ENCODE assay signal across 20 cellular contexts in the genomic region with DNA sequence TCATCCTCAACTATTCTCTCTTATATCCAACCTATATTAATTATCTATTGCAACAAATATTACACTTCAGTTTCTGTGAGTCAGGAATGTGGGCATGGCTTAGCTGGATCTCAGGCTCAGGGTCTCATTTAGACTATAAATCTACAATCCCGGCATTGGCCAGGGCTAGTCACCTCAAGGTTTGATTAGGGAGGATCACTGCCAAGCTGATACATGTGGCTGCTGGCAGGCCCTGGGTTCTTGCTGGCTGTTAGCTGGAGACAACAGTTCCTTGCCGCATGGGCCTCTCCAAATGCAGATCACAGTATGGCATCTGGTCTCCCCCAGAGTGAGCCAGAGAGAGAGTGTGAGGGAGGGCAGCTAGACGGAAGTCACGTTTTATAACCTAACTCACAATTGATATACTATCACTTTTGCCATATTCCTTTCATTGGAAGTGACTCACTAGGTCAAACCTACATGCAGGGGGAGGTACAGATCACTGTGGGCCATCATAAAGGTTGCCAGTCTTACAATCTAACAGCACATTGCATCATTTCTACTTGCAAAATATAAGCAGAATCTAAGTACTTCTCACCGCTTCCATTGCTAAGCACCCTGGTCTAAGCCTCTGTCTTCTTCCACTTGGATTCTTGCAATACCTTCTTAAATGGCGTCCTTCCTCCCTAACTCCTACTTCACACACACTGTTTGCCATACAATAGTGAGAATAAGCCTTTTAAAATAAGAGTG.
A peak's percentile ranks its signal among the peaks of the same experiment; 100 is the strongest.
DNase-seq lines count a peak whose midpoint lies in the region; ATAC-seq, FAIRE-seq and TF ChIP-seq lines count a peak whose summit lies in the region.
"Had no signal": no experiment of that assay in that cellular context is flagged by ENCODE, and none has a peak within 500 bp of the region (broad histone marks: within the 10 kb centered on the region; RNA-seq: fewer than 3 reads in every experiment).

No MANE protein-coding gene starts in this region.

- H3K4me1 ChIP-seq in adrenal gland (replicated peaks in 1 of 2) (no peaks in the 10 kb centered on the region), pancreas (peaks cover 0 to 3% (median 0%) of the 10 kb centered on the region in 3 donors)
- H3K4me1 ChIP-seq: BE2C, SJSA1 had no signal

- H3K4me1 Mint-ChIP-seq in activated T-cell treated with anti-CD3 and anti-CD28 coated beads, Interleukin-2, amount 50 U/mL, for 72 hours (ENCODE audit: low read depth), result no peaks in the 10 kb centered on the region
- H3K4me1 Mint-ChIP-seq in activated T-cell treated with anti-CD3 and anti-CD28 coated beads, Interleukin-2, amount 50 U/mL, for 24 hours (ENCODE audit: low read depth), result no peaks in the 10 kb centered on the region
- H3K4me1 Mint-ChIP-seq: CD4-positive, CD25-positive, alpha-beta regulatory T cell had no signal

- no peak for TF ChIP-seq CTCF in adrenal gland (IDR thresholded peaks at IDR 0.05)
- TF ChIP-seq CTCF in pancreas (IDR thresholded peaks at IDR 0.05), result no peak

- H3K27me3 ChIP-seq in adrenal gland (no peaks in the 10 kb centered on the region), pancreas (no peaks in the 10 kb centered on the region)
- H3K27me3 ChIP-seq: BE2C, SJSA1 had no signal

- H3K9me3 ChIP-seq in adrenal gland (replicated peaks in 1 of 3) (no peaks in the 10 kb centered on the region), pancreas (no peaks in the 10 kb centered on the region)
- H3K9me3 ChIP-seq: BE2C, SJSA1 had no signal

- H3K9me3 Mint-ChIP-seq in activated T-cell treated with anti-CD3 and anti-CD28 coated beads, Interleukin-2, amount 50 U/mL, for 72 hours, result no peaks in the 10 kb centered on the region
- no peaks in the 10 kb centered on the region for H3K9me3 Mint-ChIP-seq in activated T-cell treated with anti-CD3 and anti-CD28 coated beads, Interleukin-2, amount 50 U/mL, for 24 hours

- no peak for TF ChIP-seq POLR2A in adrenal gland (IDR thresholded peaks at IDR 0.05)

- no peak for DNase-seq in activated T-cell treated with anti-CD3 and anti-CD28 coated beads, Interleukin-2, amount 50 U/mL, for 72 hours
- no peak for DNase-seq in activated T-cell treated with anti-CD3 and anti-CD28 coated beads, Interleukin-2, amount 50 U/mL, for 24 hours
- DNase-seq in NCI-H446 treated with DMSO at 0.1 percent for 48 hours (lab: John Stamatoyannopoulos, UW) (peak; percentile 55), adrenal gland (peak in 6 of 7 donors; percentile 32 to 68 (median 44)), pancreas (peak in 1 of 6 donors; percentile 33), NCI-H345 (lab: John Stamatoyannopoulos, UW) (no peak)
- DNase-seq: BE2C; CD4-positive, CD25-positive, alpha-beta regulatory T cell; COR-L47; NCI-H1092 treated with DMSO at 0.1 percent for 48 hours; NCI-H2081; NCI-H510A; NCI-H748 treated with DMSO at 0.1 percent for 48 hours had no signal

- H3K4me3 Mint-ChIP-seq in activated T-cell treated with anti-CD3 and anti-CD28 coated beads, Interleukin-2, amount 50 U/mL, for 72 hours, result no peak overlapping the region
- no peak overlapping the region for H3K4me3 Mint-ChIP-seq in activated T-cell treated with anti-CD3 and anti-CD28 coated beads, Interleukin-2, amount 50 U/mL, for 24 hours
- H3K4me3 Mint-ChIP-seq: CD4-positive, CD25-positive, alpha-beta regulatory T cell had no signal

- 64 to 80% (median 67%) methylated on average over 6 of the region's 6 CpGs for WGBS in adrenal gland, 4 donors
- WGBS in pancreas, 2 donors, result 67 to 84% methylated on average over 6 of the region's 6 CpGs

- intact Hi-C loops in adrenal gland (cut with DNase I), result no loop called here
- intact Hi-C loops in pancreas (cut with DNase I), result no loop called here

- H3K27ac Mint-ChIP-seq in activated T-cell treated with anti-CD3 and anti-CD28 coated beads, Interleukin-2, amount 50 U/mL, for 72 hours, result no peak overlapping the region
- H3K27ac Mint-ChIP-seq in activated T-cell treated with anti-CD3 and anti-CD28 coated beads, Interleukin-2, amount 50 U/mL, for 24 hours, result no peak overlapping the region
- H3K27ac Mint-ChIP-seq: CD4-positive, CD25-positive, alpha-beta regulatory T cell had no signal

- H3K27me3 Mint-ChIP-seq in activated T-cell treated with anti-CD3 and anti-CD28 coated beads, Interleukin-2, amount 50 U/mL, for 72 hours (ENCODE audit: low read depth), result no peaks in the 10 kb centered on the region
- H3K27me3 Mint-ChIP-seq in activated T-cell treated with anti-CD3 and anti-CD28 coated beads, Interleukin-2, amount 50 U/mL, for 24 hours, result no peaks in the 10 kb centered on the region
- H3K27me3 Mint-ChIP-seq: CD4-positive, CD25-positive, alpha-beta regulatory T cell had no signal

- FAIRE-seq in pancreas (lab: Jason Lieb, UNC), result no peak
- FAIRE-seq: A204.1, G401.6 had no signal

- H3K4me3 ChIP-seq in adrenal gland (no peak overlapping the region), pancreas (no peak overlapping the region)
- H3K4me3 ChIP-seq: SJSA1 had no signal

- peak; percentile 21 to 39 for ATAC-seq in activated T-cell treated with anti-CD3 and anti-CD28 coated beads, Interleukin-2, amount 50 U/mL, for 72 hours (replicated peaks in 1 of 2)
- ATAC-seq in pancreas (peak; percentile 38 to 68 (median 50)), HG02571 (IDR thresholded peaks at IDR 0.05; ENCODE audit: unreplicated experiment) (no peak), HG03097 (IDR thresholded peaks at IDR 0.05; ENCODE audit: low FRiP score, unreplicated experiment) (no peak)

- H3K27ac ChIP-seq in adrenal gland (no peak overlapping the region), pancreas (no peak overlapping the region)
- H3K27ac ChIP-seq: KMS-11, RWPE1, SJSA1 had no signal

- no peaks in the 10 kb centered on the region for H3K36me3 ChIP-seq in adrenal gland (replicated peaks in 1 of 2)
- no peaks in the 10 kb centered on the region for H3K36me3 ChIP-seq in pancreas
- H3K36me3 ChIP-seq: BE2C, SJSA1 had no signal

- H3K36me3 Mint-ChIP-seq in activated T-cell treated with anti-CD3 and anti-CD28 coated beads, Interleukin-2, amount 50 U/mL, for 72 hours (ENCODE audit: insufficient read depth in 2 of 2), result no peaks in the 10 kb centered on the region
- H3K36me3 Mint-ChIP-seq in activated T-cell treated with anti-CD3 and anti-CD28 coated beads, Interleukin-2, amount 50 U/mL, for 24 hours (ENCODE audit: low read depth), result no peaks in the 10 kb centered on the region
- H3K36me3 Mint-ChIP-seq: CD4-positive, CD25-positive, alpha-beta regulatory T cell had no signal

Comparison
In these comparisons a context has a peak if more than half of its experiments do, and no peak if none do; other contexts are left out.
1. ATAC-seq: peak in activated T-cell treated with anti-CD3 and anti-CD28 coated beads, Interleukin-2, amount 50 U/mL, for 72 hours (2 of 2) and pancreas (4 of 4); none in HG02571 (single experiment) and HG03097 (single experiment).
2. DNase-seq: peak in NCI-H446 treated with DMSO at 0.1 percent for 48 hours (single experiment) and adrenal gland (6 of 7); none in activated T-cell treated with anti-CD3 and anti-CD28 coated beads, Interleukin-2, amount 50 U/mL, for 72 hours (0 of 2), activated T-cell treated with anti-CD3 and anti-CD28 coated beads, Interleukin-2, amount 50 U/mL, for 24 hours (single experiment) and NCI-H345 (single experiment).